Comparison of ENCODE assay signal across 8 cellular contexts in the genomic region with DNA sequence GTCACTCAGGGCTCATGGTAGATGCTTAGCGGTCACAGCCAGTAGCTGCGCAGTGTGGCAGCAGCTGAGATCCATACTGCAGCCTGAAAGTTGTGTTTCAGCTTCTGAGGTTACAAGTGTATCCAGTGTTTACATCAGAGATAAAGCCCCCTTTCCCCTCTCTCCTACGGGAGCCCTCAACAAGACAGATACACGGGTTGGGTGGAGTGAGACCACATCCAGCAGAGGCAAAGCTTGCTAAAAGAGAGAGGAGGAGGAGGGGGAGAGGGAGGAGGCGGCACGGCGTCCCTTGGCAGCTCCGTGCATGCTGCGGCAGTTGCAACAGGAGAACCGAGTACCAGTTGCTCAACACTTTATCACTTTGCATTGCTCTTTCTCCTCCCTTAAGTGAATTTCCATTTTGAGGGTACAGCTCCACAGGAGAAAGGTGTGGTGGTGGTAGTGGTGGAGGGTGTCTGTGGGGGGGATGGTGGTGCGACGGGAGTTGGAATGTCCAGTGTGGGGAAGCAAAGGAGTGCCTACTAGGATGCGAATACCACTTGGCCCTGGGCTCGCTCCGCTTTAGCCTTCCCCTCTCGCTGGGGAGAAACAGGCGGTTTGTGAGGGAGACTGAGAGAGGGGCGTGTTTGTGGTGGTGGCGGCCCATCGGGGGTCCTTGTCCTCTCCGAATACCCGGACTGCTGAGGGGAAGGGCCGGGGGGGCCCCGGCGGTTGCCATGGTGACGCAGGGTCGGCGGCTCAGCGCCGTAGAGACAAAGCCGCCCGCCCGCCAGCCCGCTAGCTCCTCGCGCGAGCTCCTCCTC. TPM values are rescaled to one million over a fixed set of nuclear protein-coding genes. Genes with fewer than 3 reads are reported as not detected.
DNase-seq lines count a peak whose midpoint lies in the region; ATAC-seq lines count a peak whose summit lies in the region.

No MANE protein-coding gene starts in this region.

- H3K4me3 Mint-ChIP-seq in activated CD8-positive, alpha-beta memory T cell treated with anti-CD3 and anti-CD28 coated beads, Interleukin-2, amount 10 ng/mL, durations not matched to agents 7 days and 5 days: peak overlapping the region; percentile 64

- DNase-seq in stimulated activated CD4-positive, alpha-beta T cell treated with anti-CD3 and anti-CD28 coated beads, Interleukin-1b, Interleukin-23, amount 100 ng/mL, for 48 hours: peak; percentile 39
- DNase-seq in stimulated activated CD4-positive, alpha-beta T cell treated with anti-CD3 and anti-CD28 coated beads, Interleukin-15, amount 100 ng/mL, for 24 hours: no peak
- DNase-seq in NCI-H2171 treated with DMSO at 0.1 percent for 48 hours (lab: John Stamatoyannopoulos, UW) (peak; percentile 65), fibroblast of peridontal ligament (ENCODE audit: extremely low read depth) (peak; percentile 23)
- peak; percentile 54 for DNase-seq in activated CD8-positive, alpha-beta memory T cell treated with anti-CD3 and anti-CD28 coated beads, Interleukin-2, amount 10 ng/mL, durations not matched to agents 7 days and 5 days

- H3K27me3 Mint-ChIP-seq in activated CD8-positive, alpha-beta memory T cell treated with anti-CD3 and anti-CD28 coated beads, Interleukin-2, amount 10 ng/mL, durations not matched to agents 7 days and 5 days: peaks cover 72% of the 10 kb centered on the region

- peak overlapping the region; percentile 33 for H2AFZ ChIP-seq in neuron (ENCODE audit: low read depth, low read length)

- H3K9me3 Mint-ChIP-seq in activated CD8-positive, alpha-beta memory T cell treated with anti-CD3 and anti-CD28 coated beads, Interleukin-2, amount 10 ng/mL, durations not matched to agents 7 days and 5 days (ENCODE audit: low read depth): no peaks in the 10 kb centered on the region

- H3K4me1 Mint-ChIP-seq in activated CD8-positive, alpha-beta memory T cell treated with anti-CD3 and anti-CD28 coated beads, Interleukin-2, amount 10 ng/mL, durations not matched to agents 7 days and 5 days: peaks cover 13% of the 10 kb centered on the region

- no peak overlapping the region for H3K27ac Mint-ChIP-seq in activated CD8-positive, alpha-beta memory T cell treated with anti-CD3 and anti-CD28 coated beads, Interleukin-2, amount 10 ng/mL, durations not matched to agents 7 days and 5 days

- H3K27me3 ChIP-seq in neuron (ENCODE audit: insufficient read depth, low read length): peaks cover 21% of the 10 kb centered on the region

- no peaks in the 10 kb centered on the region for H3K36me3 ChIP-seq in neuron (ENCODE audit: insufficient read depth, low read length)

- H3K4me1 ChIP-seq in neuron (ENCODE audit: insufficient read depth, low read length): peaks cover 10% of the 10 kb centered on the region

- ATAC-seq in activated CD8-positive, alpha-beta memory T cell treated with anti-CD3 and anti-CD28 coated beads, Interleukin-2, amount 10 ng/mL, durations not matched to agents 7 days and 5 days: peak; percentile 43
- ATAC-seq in GM21360 (IDR thresholded peaks at IDR 0.05; ENCODE audit: unreplicated experiment) (no peak), HG02759 (IDR thresholded peaks at IDR 0.05; ENCODE audit: unreplicated experiment) (no peak)

- CTCF ChIA-PET in activated CD8-positive, alpha-beta memory T cell treated with anti-CD3 and anti-CD28 coated beads, Interleukin-2, amount 10 ng/mL, durations not matched to agents 7 days and 5 days (lab: Charles Lee): interaction anchor here (1.2 to 1.8 kb wide), 4 partner anchors 16 to 143 kb away, joined by 3 to 8 read pairs (median 4); no protein-coding TSS in a partner anchor

- H3K4me3 ChIP-seq in neuron (ENCODE audit: low read length): peak overlapping the region; percentile 61

- no peaks in the 10 kb centered on the region for H3K9me3 ChIP-seq in neuron (ENCODE audit: low read length)

- no peaks in the 10 kb centered on the region for H3K36me3 Mint-ChIP-seq in activated CD8-positive, alpha-beta memory T cell treated with anti-CD3 and anti-CD28 coated beads, Interleukin-2, amount 10 ng/mL, durations not matched to agents 7 days and 5 days

RNA-seq across cellular contexts. Expression of a gene that starts 0.4 kb away (rescaled TPM):
- total RNA-seq in activated CD8-positive, alpha-beta memory T cell treated with anti-CD3 and anti-CD28 coated beads, Interleukin-2, amount 10 ng/mL, durations not matched to agents 7 days and 5 days: not detected
